In the genomic region with DNA sequence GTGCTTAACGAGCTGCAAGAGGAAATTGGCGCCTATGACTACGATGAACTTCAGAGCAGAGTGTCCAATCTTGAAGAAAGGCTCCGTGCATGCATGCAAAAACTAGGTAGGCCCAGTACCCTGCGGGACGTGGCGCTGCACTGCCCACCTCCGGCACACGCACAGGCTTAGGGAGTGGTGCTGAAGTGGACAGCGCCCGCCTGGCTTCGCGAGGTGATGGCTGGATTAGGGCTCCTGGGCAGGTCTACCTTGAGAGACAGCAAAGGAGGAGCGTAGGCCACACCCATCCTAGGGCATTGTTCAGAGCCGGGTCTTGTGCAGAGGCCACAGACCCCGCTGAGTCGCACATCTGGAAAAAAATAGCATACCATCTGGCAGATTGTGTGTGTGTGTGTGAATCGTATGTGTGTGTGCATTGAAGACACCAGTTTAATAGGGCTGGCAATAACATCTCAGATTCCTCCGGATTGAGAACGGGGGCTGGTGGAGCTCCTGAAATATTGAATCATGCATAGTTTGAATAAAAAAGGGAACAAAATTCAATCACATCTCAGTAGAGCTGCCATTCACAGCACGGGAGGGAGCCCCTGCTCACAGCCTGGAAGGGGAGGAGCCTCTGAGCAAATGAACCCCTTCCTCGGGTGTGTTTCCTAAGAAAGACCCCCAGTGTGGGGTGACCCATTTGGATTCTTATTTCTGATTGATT, we compare ENCODE assay signal across 11 cellular contexts. TPM values are rescaled to one million over a fixed set of nuclear protein-coding genes. Genes with fewer than 3 reads are reported as not detected.
DNase-seq lines count a peak whose midpoint lies in the region; FAIRE-seq and TF ChIP-seq lines count a peak whose summit lies in the region.
"Had no signal": no experiment of that assay in that cellular context is flagged by ENCODE, and none has a peak within 500 bp of the region (broad histone marks: within the 10 kb centered on the region; RNA-seq: fewer than 3 reads in every experiment).

No MANE protein-coding gene starts in this region.

- no peak overlapping the region for H3K14ac ChIP-seq in H1 (ENCODE audit: insufficient read length)

- H3K27ac Mint-ChIP-seq in nephron progenitor cell, result no peak overlapping the region
- H3K27ac Mint-ChIP-seq: B cell had no signal

- peaks cover 0 to 26% (median 15%) of the 10 kb centered on the region in 4 experiments; a peak in 5 of 8 replicates for H3K36me3 ChIP-seq in H1 (ENCODE audit: control insufficient read depth in 2 of 4, insufficient read depth in 4 of 4, low read length in 3 of 4)

- no peaks in the 10 kb centered on the region for H3K79me2 ChIP-seq in H1 (ENCODE audit: control insufficient read depth in 1 of 2, insufficient read depth in 2 of 2, low read length in 2 of 2)

- no peak overlapping the region for H4K91ac ChIP-seq in H1 (replicated peaks; ENCODE audit: insufficient read length, low read length)

- DNase-seq in activated CD4-positive, alpha-beta T cell treated with anti-CD3 and anti-CD28 coated beads for 48 hours, result peak; percentile 22
- DNase-seq in activated CD4-positive, alpha-beta T cell treated with anti-CD3 and anti-CD28 coated beads, Interleukin-2, amount 50 U/mL, for 48 hours, result no peak
- DNase-seq in NCI-H2171 (lab: John Stamatoyannopoulos, UW) (peak; percentile 75), H1 (ENCODE audit: low read depth in 1 of 2, low spot score in 2 of 2) (peak; percentile 36 to 84), nephron progenitor cell (peak; percentile 87), globus pallidus (ENCODE audit: low spot score) (no peak), medulla oblongata (ENCODE audit: extremely low spot score) (no peak), HPDE6-E6E7 (ENCODE audit: extremely low spot score) (no peak)
- DNase-seq: NCI-H1436 had no signal

- no peaks in the 10 kb centered on the region for H3K36me3 Mint-ChIP-seq in nephron progenitor cell (ENCODE audit: low read depth)

- H3K4ac ChIP-seq in H1 (replicated peaks; ENCODE audit: insufficient read length, low read depth, low read length), result no peak overlapping the region

- H3K9me3 ChIP-seq in H1 (ENCODE audit: insufficient read depth in 2 of 2, low read depth in 1 of 2, low read length in 1 of 2), result no peaks in the 10 kb centered on the region

- H3K27me3 ChIP-seq in H1 (replicated peaks in 1 of 4; ENCODE audit: control insufficient read depth in 3 of 4, extremely low read depth in 1 of 4, insufficient read depth in 3 of 4, low read length in 3 of 4), result no peaks in the 10 kb centered on the region

- WGBS in H1 (ENCODE audit: extremely low coverage in 1 of 2, insufficient coverage in 1 of 2, insufficient read length in 1 of 2, insufficient replicate concordance in 2 of 2, low coverage in 1 of 2, low lambda C conversion rate in 2 of 2, missing lambda C conversion rate in 1 of 2), 2 experiments, result 89% methylated on average over 22 of the region's 22 CpGs; no CpG with 5 or more reads in 1 of the 2 experiments

- no peak overlapping the region for H2BK12ac ChIP-seq in H1 (ENCODE audit: low read depth, low read length)

- peaks cover 24% of the 10 kb centered on the region for H3K27me3 Mint-ChIP-seq in nephron progenitor cell (ENCODE audit: low read depth, poor library complexity)

- no peak overlapping the region for H3K4me2 ChIP-seq in H1 (ENCODE audit: insufficient read depth in 1 of 2, low read depth in 2 of 2, low read length in 2 of 2)

- peak in 1 of 2 experiments; percentile 30; a peak in 1 of 4 replicates for TF ChIP-seq RAD21 in H1 (IDR thresholded peaks at IDR 0.05 in 1 of 2, conservative IDR thresholded peaks at IDR 0.05 in 1 of 2; ENCODE audit: low read depth in 2 of 2, low read length in 2 of 2)

- peaks cover 5% of the 10 kb centered on the region for H3K79me1 ChIP-seq in H1 (ENCODE audit: low read depth, low read length)

- H3K27ac ChIP-seq in H1 (ENCODE audit: low read depth, low read length), result no peak overlapping the region

- peaks cover 0 to 6% (median 0%) of the 10 kb centered on the region in 4 experiments; a peak in 3 of 7 replicates for H3K4me1 ChIP-seq in H1 (replicated peaks in 1 of 4; ENCODE audit: control insufficient read depth in 3 of 4, insufficient read depth in 4 of 4, low read length in 3 of 4)

- H2BK15ac ChIP-seq in H1 (ENCODE audit: low read length), result no peak overlapping the region

- TF ChIP-seq EP300 in H1 (IDR thresholded peaks at IDR 0.05; ENCODE audit: borderline replicate concordance in 1 of 2, low read depth in 2 of 2, low read length in 2 of 2), result no peak

- peaks cover 45% of the 10 kb centered on the region for H3K4me1 Mint-ChIP-seq in nephron progenitor cell
- H3K4me1 Mint-ChIP-seq: B cell had no signal

- H3K23ac ChIP-seq in H1 (ENCODE audit: insufficient read length), result no peak overlapping the region

- H2BK5ac ChIP-seq in H1 (ENCODE audit: low read depth, low read length), result no peak overlapping the region

- H3K56ac ChIP-seq in H1 (replicated peaks; ENCODE audit: insufficient read length, low read depth, low read length), result no peak overlapping the region

- peak; percentile 45 for FAIRE-seq in H1 (lab: Jason Lieb, UNC)
- FAIRE-seq: islet of Langerhans had no signal

- no peak overlapping the region for H2BK120ac ChIP-seq in H1 (replicated peaks; ENCODE audit: low read depth, low read length)

- no peak for TF ChIP-seq POLR2A in H1 (IDR thresholded peaks at IDR 0.05; ENCODE audit: control extremely low read depth in 1 of 2, low read depth in 2 of 2, low read length in 2 of 2)

- no peak overlapping the region for H2AK5ac ChIP-seq in H1 (ENCODE audit: low read depth, low read length)

- H4K20me1 ChIP-seq in H1 (replicated peaks in 1 of 2; ENCODE audit: control insufficient read depth in 1 of 2, insufficient read depth in 2 of 2, low read length in 2 of 2), result peaks cover 2 to 6% of the 10 kb centered on the region in 2 experiments

- H2BK20ac ChIP-seq in H1 (ENCODE audit: low read length), result no peak overlapping the region

- H3K9ac ChIP-seq in H1 (replicated peaks in 1 of 4; ENCODE audit: extremely low read depth in 1 of 4, low read depth in 3 of 4, low read length in 3 of 4), result no peak overlapping the region

- H3K4me3 ChIP-seq in H1 (ENCODE audit: extremely low read depth in 1 of 4, insufficient read depth in 2 of 4, low read depth in 3 of 4, low read length in 4 of 4), result no peak overlapping the region

- no peak overlapping the region for H4K5ac ChIP-seq in H1 (ENCODE audit: insufficient read length, low read depth, low read length)

- no peak overlapping the region for H4K8ac ChIP-seq in H1 (ENCODE audit: extremely low read depth, insufficient read depth, low read length)

- CTCF ChIA-PET in H1 (lab: Charles Lee; ENCODE audit: partially characterized antibody), result interaction anchor here (1.0 to 1.6 kb wide), 3 partner anchors 11 to 272 kb away, joined by 3 to 4 read pairs (median 3); a partner anchor contains a TSS

- H3K23me2 ChIP-seq in H1 (ENCODE audit: low read depth, low read length), result no peaks in the 10 kb centered on the region

- no peak overlapping the region for H3K4me3 Mint-ChIP-seq in nephron progenitor cell
- H3K4me3 Mint-ChIP-seq: B cell had no signal

- POLR2A ChIA-PET in H1 (lab: Charles Lee; ENCODE audit: partially characterized antibody), result no interaction called here

- H3K18ac ChIP-seq in H1 (ENCODE audit: extremely low read depth, low read length), result no peak overlapping the region

- TF ChIP-seq CTCF in H1 (IDR thresholded peaks at IDR 0.05; ENCODE audit: control extremely low read depth in 1 of 3, insufficient read depth in 1 of 3, low read depth in 1 of 3, low read length in 3 of 3), result no peak
- TF ChIP-seq CTCF in nephron progenitor cell (IDR thresholded peaks at IDR 0.05), result no peak

- H2AFZ ChIP-seq in H1 (ENCODE audit: low read length), result no peak overlapping the region

- no peaks in the 10 kb centered on the region for H3K9me3 Mint-ChIP-seq in nephron progenitor cell

TF ChIP-seq in H1, 55 proteins besides CTCF, POLR2A, EP300 and RAD21:
- no peak for TF ChIP-seq BACH1 (IDR thresholded peaks at IDR 0.05; ENCODE audit: low read length)
- no peak for TF ChIP-seq JUN (IDR thresholded peaks at IDR 0.05; ENCODE audit: low read depth, low read length)
- TF ChIP-seq GABPA (IDR thresholded peaks at IDR 0.05; ENCODE audit: borderline replicate concordance, insufficient read depth, low read length), result no peak
- no peak for TF ChIP-seq CBX8 (IDR thresholded peaks at IDR 0.05; ENCODE audit: borderline replicate concordance, low read depth, low read length)
- TF ChIP-seq SIN3A (conservative IDR thresholded peaks at IDR 0.05 in 1 of 2, IDR thresholded peaks at IDR 0.05 in 1 of 2; ENCODE audit: low read depth in 1 of 2, low read length in 2 of 2), result peak; percentile 27 to 90; a peak in 2 of 4 replicates
- TF ChIP-seq RXRA (IDR thresholded peaks at IDR 0.05; ENCODE audit: insufficient read depth, low read depth, low read length), result no peak
- no peak for TF ChIP-seq SIX5 (IDR thresholded peaks at IDR 0.05; ENCODE audit: low read depth, low read length)
- TF ChIP-seq EZH2 (IDR thresholded peaks at IDR 0.05; ENCODE audit: low read depth, low read length, severe bottlenecking), result no peak
- TF ChIP-seq YY1 (IDR thresholded peaks at IDR 0.05; ENCODE audit: low read depth, low read length), result no peak
- no peak for TF ChIP-seq RNF2 (IDR thresholded peaks at IDR 0.05; ENCODE audit: borderline replicate concordance, low read depth, low read length, missing control alignments, poor library complexity, severe bottlenecking)
- TF ChIP-seq, protein P1, sequence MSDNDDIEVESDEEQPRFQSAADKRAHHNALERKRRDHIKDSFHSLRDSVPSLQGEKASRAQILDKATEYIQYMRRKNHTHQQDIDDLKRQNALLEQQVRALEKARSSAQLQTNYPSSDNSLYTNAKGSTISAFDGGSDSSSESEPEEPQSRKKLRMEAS (IDR thresholded peaks at IDR 0.05), result 0 out of 2 replicates have a peak, but pooled peaks have one; percentile 41
- TF ChIP-seq CTBP2 (IDR thresholded peaks at IDR 0.05; ENCODE audit: borderline replicate concordance, insufficient read depth, insufficient read length, low read length), result no peak
TF ChIP-seq in H1: peak in this region for 2.

RNA-seq across cellular contexts. Expression of a gene that starts 11.1 kb away (rescaled TPM):
- total RNA-seq in H1 (2021; fragmentation: NEBNext Ultra II Directional; extraction: Animal tissue kit (Norgen Biotek cat#: 25700)), result 47.9 and 53.4 TPM in 2 replicates
- polyA plus RNA-seq in H1 (2011; rRNA removed), result 49.7 and 53.0 TPM in 2 replicates
- polyA plus RNA-seq in H1 (2011; cell fraction: cytosol; rRNA removed), result 37.8 TPM
- polyA plus RNA-seq in H1 (2011; cell fraction: nucleus; rRNA removed), result 42.9 TPM
- polyA plus RNA-seq in H1 (2012, experiment 1 of 2), result 67.7 to 74.9 TPM (median 71.8 TPM) in 4 replicates
- 33.0 TPM for polyA plus RNA-seq in H1 (2012, experiment 2 of 2)
- polyA plus RNA-seq in H1 (2013, experiment 1 of 2), result 44.2 TPM
- 49.5 TPM for polyA plus RNA-seq in H1 (2013, experiment 2 of 2)
- 23.8 and 30.3 TPM in 2 replicates for polyA minus RNA-seq in H1 (2011; rRNA and poly(A)+ RNA removed)
- 18.1 TPM for polyA minus RNA-seq in H1 (2011; cell fraction: cytosol; rRNA and poly(A)+ RNA removed)
- polyA minus RNA-seq in H1 (2011; cell fraction: nucleus; rRNA and poly(A)+ RNA removed), result 17.3 TPM
- total RNA-seq: B cell had no signal

Comparison
In these comparisons a context has a peak if more than half of its experiments do, and no peak if none do; other contexts are left out.
1. DNase-seq: peak in activated CD4-positive, alpha-beta T cell treated with anti-CD3 and anti-CD28 coated beads for 48 hours (single experiment), NCI-H2171 (single experiment), H1 (2 of 2) and nephron progenitor cell (single experiment); none in activated CD4-positive, alpha-beta T cell treated with anti-CD3 and anti-CD28 coated beads, Interleukin-2, amount 50 U/mL, for 48 hours (0 of 2), globus pallidus (single experiment), medulla oblongata (single experiment) and HPDE6-E6E7 (single experiment).